In the genomic region with DNA sequence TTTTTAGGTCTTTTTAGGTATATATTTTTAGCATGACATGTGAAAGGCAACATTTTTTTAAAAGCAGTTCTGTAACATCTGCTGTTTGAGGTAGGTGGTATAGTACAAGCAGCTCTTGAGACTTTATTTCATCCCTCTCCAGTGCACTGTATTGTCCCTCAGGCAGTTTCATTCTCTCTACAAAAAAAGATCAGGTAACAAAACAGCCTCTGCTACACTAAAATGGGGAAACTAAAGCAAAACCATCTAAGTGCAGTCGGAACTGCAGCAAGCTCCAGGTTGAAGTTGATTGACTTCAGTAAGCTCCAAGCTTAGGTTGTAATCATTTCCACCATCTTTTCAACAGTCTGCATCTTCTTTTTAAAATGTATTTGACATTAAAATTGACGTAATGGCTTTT, we compare ENCODE assay signal across 15 cellular contexts.
DNase-seq lines count a peak whose midpoint lies in the region; ATAC-seq, FAIRE-seq and TF ChIP-seq lines count a peak whose summit lies in the region.
"Had no signal": no experiment of that assay in that cellular context is flagged by ENCODE, and none has a peak within 500 bp of the region (broad histone marks: within the 10 kb centered on the region; RNA-seq: fewer than 3 reads in every experiment).

No MANE protein-coding gene starts in this region.

- no peaks in the 10 kb centered on the region for H3K4me1 ChIP-seq in pancreas

- no peaks in the 10 kb centered on the region for H3K36me3 Mint-ChIP-seq in endothelial cell (ENCODE audit: low read depth, unreplicated experiment)

- H3K27ac ChIP-seq in VCaP: peak overlapping the region; percentile 26
- H3K27ac ChIP-seq in pancreas: no peak overlapping the region

- intact Hi-C loops in pancreas (cut with DNase I): no loop called here

- ATAC-seq in GM18868 (IDR thresholded peaks at IDR 0.05; ENCODE audit: unreplicated experiment) (peak; percentile 86), GM21528 (IDR thresholded peaks at IDR 0.05; ENCODE audit: low FRiP score, unreplicated experiment) (peak; percentile 91), HG03066 (IDR thresholded peaks at IDR 0.05; ENCODE audit: low read depth, unreplicated experiment) (peak; percentile 88), pancreas (no peak)

- no peak for TF ChIP-seq CTCF in VCaP (conservative IDR thresholded peaks at IDR 0.05)
- no peak for TF ChIP-seq CTCF in endothelial cell (IDR thresholded peaks at IDR 0.05; ENCODE audit: unreplicated experiment)
- TF ChIP-seq CTCF in pancreas (IDR thresholded peaks at IDR 0.05): no peak

- H3K4me3 Mint-ChIP-seq in endothelial cell (ENCODE audit: unreplicated experiment): no peak overlapping the region
- H3K4me3 Mint-ChIP-seq: neural crest cell had no signal

- DNase-seq in endothelial cell (ENCODE audit: low spot score): no peak
- DNase-seq in SKM-1 treated with dmso at 0.1 percent for 144 hours (lab: John Stamatoyannopoulos, UW; ENCODE audit: unreplicated experiment): no peak
- DNase-seq in hippocampal formation (lab: John Stamatoyannopoulos, UW): no peak
- DNase-seq in pancreas: no peak
- DNase-seq: central memory CD4-positive, alpha-beta T cell; COR-L47; NCI-H2029 treated with DMSO at 0.1 percent for 48 hours; stimulated activated CD4-positive, alpha-beta T cell treated with anti-CD3 and anti-CD28 coated beads, Interleukin-12 subunit alpha, Interleukin-12 subunit beta, amount 100 ng/mL, for 4 hours had no signal

- H3K4me3 ChIP-seq in pancreas: no peak overlapping the region

- H3K36me3 ChIP-seq in pancreas: no peaks in the 10 kb centered on the region

- WGBS in pancreas, 2 donors: 58 to 75% methylated on average over 2 of the region's 2 CpGs

- H3K27me3 Mint-ChIP-seq in endothelial cell (ENCODE audit: unreplicated experiment): no peaks in the 10 kb centered on the region

- no peaks in the 10 kb centered on the region for H3K27me3 ChIP-seq in pancreas

- no peaks in the 10 kb centered on the region for H3K9me3 ChIP-seq in pancreas

- FAIRE-seq in pancreas (lab: Jason Lieb, UNC): no peak
- FAIRE-seq: HTR-8/SVneo, keratinocyte had no signal

- no peaks in the 10 kb centered on the region for H3K9me3 Mint-ChIP-seq in endothelial cell (ENCODE audit: unreplicated experiment)
- H3K9me3 Mint-ChIP-seq: neural crest cell had no signal

- no peak overlapping the region for H3K27ac Mint-ChIP-seq in endothelial cell (ENCODE audit: unreplicated experiment)

- no peaks in the 10 kb centered on the region for H3K4me1 Mint-ChIP-seq in endothelial cell (ENCODE audit: unreplicated experiment)
- H3K4me1 Mint-ChIP-seq: neural crest cell had no signal

Comparison
In these comparisons a context has a peak if more than half of its experiments do, and no peak if none do; other contexts are left out.
1. ATAC-seq: peak in GM18868 (single experiment), GM21528 (single experiment) and HG03066 (single experiment); none in pancreas (0 of 4).